ENCODE assay signal across 8 cellular contexts in genomic region chr2:95530734-95531133, GRCh38. TPM values are rescaled to one million over a fixed set of nuclear protein-coding genes. Genes with fewer than 3 reads are reported as not detected.
DNase-seq lines count a peak whose midpoint lies in the region; ATAC-seq, FAIRE-seq and TF ChIP-seq lines count a peak whose summit lies in the region.
"Had no signal": no experiment of that assay in that cellular context is flagged by ENCODE, and none has a peak within 500 bp of the region (broad histone marks: within the 10 kb centered on the region; RNA-seq: fewer than 3 reads in every experiment).

No MANE protein-coding gene starts in this region.

- peak overlapping the region; percentile 33 to 60 for H3K27ac ChIP-seq in kidney (ENCODE audit: low read depth in 2 of 2, low read length in 2 of 2)
- H3K27ac ChIP-seq: HL-60 had no signal

- FAIRE-seq in kidney (lab: Jason Lieb, UNC) = no peak

- no peak for TF ChIP-seq CTCF in kidney (IDR thresholded peaks at IDR 0.05; ENCODE audit: borderline replicate concordance, extremely low read depth, insufficient read depth)

- peaks cover 7 to 10% of the 10 kb centered on the region in 2 donors for H3K4me1 ChIP-seq in kidney (ENCODE audit: control insufficient read depth in 1 of 2, insufficient read depth in 1 of 2, low read depth in 1 of 2, low read length in 2 of 2)

- H3K9ac ChIP-seq in kidney (ENCODE audit: low read length in 2 of 2) = no peak overlapping the region

- intact Hi-C loops in kidney (cut with DNase I) = no loop called here

- H3K9me3 ChIP-seq in kidney (ENCODE audit: control insufficient read depth in 1 of 2, low read length in 2 of 2) = no peaks in the 10 kb centered on the region

- H3K4me3 ChIP-seq in kidney (ENCODE audit: low read length in 2 of 2) = no peak overlapping the region

- ATAC-seq in GM18505 (IDR thresholded peaks at IDR 0.05; ENCODE audit: unreplicated experiment) = peak; percentile 56
- ATAC-seq in GM21529 (IDR thresholded peaks at IDR 0.05; ENCODE audit: unreplicated experiment) = peak; percentile 59

- TF ChIP-seq POLR2A in GM18505 (IDR thresholded peaks at IDR 0.05; ENCODE audit: borderline replicate concordance, extremely low read depth, insufficient read depth, insufficient read length) = peak; percentile 54

- DNase-seq in HPDE6-E6E7 (ENCODE audit: extremely low spot score) (peak; percentile 5), kidney (peak; percentile 66), NCI-H1436 treated with DMSO at 0.1 percent for 48 hours (lab: John Stamatoyannopoulos, UW) (no peak), NCI-H1417 (lab: John Stamatoyannopoulos, UW) (no peak), NCI-H526 (lab: John Stamatoyannopoulos, UW) (no peak)

- H3K36me3 ChIP-seq in kidney (ENCODE audit: control insufficient read depth in 1 of 2, insufficient read depth in 2 of 2, low read length in 2 of 2) = no peaks in the 10 kb centered on the region

RNA-seq across cellular contexts. Expression of gene TRIM43B, which starts 46.2 kb away (rescaled TPM):
- total RNA-seq in kidney = not detected
- polyA plus RNA-seq in kidney (ENCODE audit: insufficient read depth, low read depth, low replicate concordance) = not detected

Comparison
In these comparisons a context has a peak if more than half of its experiments do, and no peak if none do; other contexts are left out.
1. DNase-seq: peak in HPDE6-E6E7 (single experiment) and kidney (single experiment); none in NCI-H1436 treated with DMSO at 0.1 percent for 48 hours (single experiment), NCI-H1417 (0 of 3) and NCI-H526 (0 of 2).